12 cellular contexts compared by ENCODE assay signal in genomic region chr2:148538375-148538774, GRCh38.
"Had no signal": no experiment of that assay in that cellular context is flagged by ENCODE, and none has a peak within 500 bp of the region (broad histone marks: within the 10 kb centered on the region; RNA-seq: fewer than 3 reads in every experiment).

No MANE protein-coding gene starts in this region.

- H3K27ac Mint-ChIP-seq: activated B cell treated with CpG ODN at 0.5 μM for 24 hours had no signal

- DNase-seq: activated B cell treated with CpG ODN at 0.5 μM for 24 hours; activated CD4-positive, alpha-beta T cell treated with anti-CD3 and anti-CD28 coated beads for 48 hours; activated gamma-delta T cell treated with Interleukin-2 at 50 U/mL for 16 hours; body of pancreas; central memory CD4-positive, alpha-beta T cell; colonic mucosa; midbrain; stimulated activated CD4-positive, alpha-beta T cell treated with anti-CD3 and anti-CD28 coated beads, Interleukin-1b, Interleukin-23, amount 100 ng/mL, for 48 hours; upper lobe of right lung had no signal

- H3K36me3 Mint-ChIP-seq: neural progenitor cell had no signal

- H3K36me3 ChIP-seq: colonic mucosa, neural progenitor cell, thoracic aorta, upper lobe of right lung had no signal

- H3K9me3 Mint-ChIP-seq: activated B cell treated with CpG ODN at 0.5 μM for 24 hours had no signal

- H3K9ac ChIP-seq: neural progenitor cell had no signal

- H3K27me3 ChIP-seq: body of pancreas, colonic mucosa, upper lobe of right lung had no signal

- H3K4me3 ChIP-seq: body of pancreas, colonic mucosa, neural progenitor cell, thoracic aorta, upper lobe of right lung had no signal

- ATAC-seq: body of pancreas, upper lobe of right lung had no signal

- H3K4me1 ChIP-seq: body of pancreas, colonic mucosa, upper lobe of right lung had no signal

- H3K27me3 Mint-ChIP-seq: activated B cell treated with CpG ODN at 0.5 μM for 24 hours had no signal

- H3K4me3 Mint-ChIP-seq: activated B cell treated with CpG ODN at 0.5 μM for 24 hours, neural progenitor cell had no signal

- H3K9me3 ChIP-seq: body of pancreas, colonic mucosa, thoracic aorta, upper lobe of right lung had no signal

- H3K4me2 ChIP-seq: neural progenitor cell had no signal

- H2AFZ ChIP-seq: neural progenitor cell had no signal

- H3K27ac ChIP-seq: body of pancreas, colonic mucosa, neural progenitor cell, thoracic aorta, upper lobe of right lung had no signal

- FAIRE-seq: endometrium had no signal
